Comparison of ENCODE assay signal across 24 cellular contexts in genomic region chr10:111126073-111126472, GRCh38. TPM values are rescaled to one million over a fixed set of nuclear protein-coding genes. Genes with fewer than 3 reads are reported as not detected.
A peak's percentile ranks its signal among the peaks of the same experiment; 100 is the strongest.
DNase-seq lines count a peak whose midpoint lies in the region; ATAC-seq, FAIRE-seq and TF ChIP-seq lines count a peak whose summit lies in the region.
"Had no signal": no experiment of that assay in that cellular context is flagged by ENCODE, and none has a peak within 500 bp of the region (broad histone marks: within the 10 kb centered on the region; RNA-seq: fewer than 3 reads in every experiment).

No MANE protein-coding gene starts in this region.

- peaks cover 15% of the 10 kb centered on the region for H3K27me3 Mint-ChIP-seq in astrocyte (ENCODE audit: low read depth, unreplicated experiment)

- peaks cover 9% of the 10 kb centered on the region for H3K4me1 Mint-ChIP-seq in astrocyte (ENCODE audit: low read depth, unreplicated experiment)
- H3K4me1 Mint-ChIP-seq: activated CD4-positive, alpha-beta memory T cell treated with anti-CD3 and anti-CD28 coated beads, Interleukin-2, amount 10 ng/mL, durations not matched to agents 7 days and 5 days; stimulated activated memory B cell treated with anti-CD40 and anti-IgM and Interleukin-4, amounts not matched to agents 10 μg/mL and 1 μg/mL and 100 μg/mL, for 72 hours had no signal

- H3K4me2 ChIP-seq in astrocyte (ENCODE audit: low read length) = no peak overlapping the region
- H3K4me2 ChIP-seq: GM23338 had no signal

- no peaks in the 10 kb centered on the region for H3K4me1 ChIP-seq in astrocyte (ENCODE audit: insufficient read depth, low read length)
- H3K4me1 ChIP-seq: adrenal gland, foreskin keratinocyte had no signal

- intact Hi-C loops in left colon (cut with DNase I, micrococcal nuclease) = no loop called here

- H3K27ac ChIP-seq in astrocyte (ENCODE audit: low read depth, low read length) = no peak overlapping the region
- H3K27ac ChIP-seq: adrenal gland, foreskin keratinocyte had no signal

- peak; percentile 3 for DNase-seq in EH (ENCODE audit: low read depth)
- DNase-seq in HS-5 (ENCODE audit: low read depth) = peak; percentile 18
- no peak for DNase-seq in astrocyte (ENCODE audit: low read depth)
- peak; percentile 27 for DNase-seq in kidney glomerular epithelial cell (lab: John Stamatoyannopoulos, UW)
- DNase-seq in left colon = no peak
- no peak for DNase-seq in NCI-H187 (lab: John Stamatoyannopoulos, UW)
- no peak for DNase-seq in activated effector memory CD4-positive, alpha-beta T cell treated with anti-CD3 and anti-CD28 coated beads, Interleukin-2, amount 50 U/mL, for 16 hours
- DNase-seq: activated CD4-positive, alpha-beta memory T cell treated with anti-CD3 and anti-CD28 coated beads, Interleukin-2, amount 10 ng/mL, durations not matched to agents 7 days and 5 days; activated CD4-positive, CD25-positive, alpha-beta regulatory T cell; activated naive CD4-positive, alpha-beta T cell; adrenal gland; caudate nucleus; NCI-H187 treated with DMSO at 0.1 percent for 48 hours; NCI-H2227 treated with DMSO at 0.1 percent for 48 hours; NCI-H82; posterior cingulate gyrus; Right ventricle myocardium superior; SW 1271 had no signal

- no peaks in the 10 kb centered on the region for H3K36me3 ChIP-seq in astrocyte (ENCODE audit: insufficient read depth, low read length)
- H3K36me3 ChIP-seq: adrenal gland had no signal

- H3K27me3 ChIP-seq in astrocyte (ENCODE audit: insufficient read depth, low read length) = no peaks in the 10 kb centered on the region
- H3K27me3 ChIP-seq: adrenal gland, foreskin keratinocyte had no signal

- H3K27ac Mint-ChIP-seq in astrocyte (ENCODE audit: unreplicated experiment) = peak overlapping the region; percentile 28
- H3K27ac Mint-ChIP-seq: activated CD4-positive, alpha-beta memory T cell treated with anti-CD3 and anti-CD28 coated beads, Interleukin-2, amount 10 ng/mL, durations not matched to agents 7 days and 5 days; GM23338; stimulated activated memory B cell treated with anti-CD40 and anti-IgM and Interleukin-4, amounts not matched to agents 10 μg/mL and 1 μg/mL and 100 μg/mL, for 72 hours had no signal

- H3K9me3 Mint-ChIP-seq in astrocyte (ENCODE audit: unreplicated experiment) = peaks cover 4% of the 10 kb centered on the region
- H3K9me3 Mint-ChIP-seq: activated CD4-positive, alpha-beta memory T cell treated with anti-CD3 and anti-CD28 coated beads, Interleukin-2, amount 10 ng/mL, durations not matched to agents 7 days and 5 days; GM23338; stimulated activated memory B cell treated with anti-CD40 and anti-IgM and Interleukin-4, amounts not matched to agents 10 μg/mL and 1 μg/mL and 100 μg/mL, for 72 hours had no signal

- H3K79me2 ChIP-seq in astrocyte (ENCODE audit: insufficient read depth, low read length) = no peaks in the 10 kb centered on the region

- peak; percentile 32 for FAIRE-seq in astrocyte (lab: Jason Lieb, UNC)
- FAIRE-seq: GM19239 had no signal

- TF ChIP-seq CTCF in astrocyte (IDR thresholded peaks at IDR 0.05; ENCODE audit: insufficient read depth, low read depth, low read length) = no peak

- no peak overlapping the region for H3K4me3 ChIP-seq in astrocyte (ENCODE audit: insufficient read depth, low read depth, low read length)
- H3K4me3 ChIP-seq: adrenal gland, GM23338 had no signal

- no peak for ATAC-seq in left colon
- ATAC-seq in HG03460 (IDR thresholded peaks at IDR 0.05; ENCODE audit: unreplicated experiment) = no peak
- ATAC-seq: foreskin keratinocyte; GM23338; stimulated activated memory B cell treated with anti-CD40 and anti-IgM and Interleukin-4, amounts not matched to agents 10 μg/mL and 1 μg/mL and 100 μg/mL, for 72 hours had no signal

- no peak overlapping the region for H3K9ac ChIP-seq in astrocyte (ENCODE audit: low read length)

- H3K36me3 Mint-ChIP-seq in astrocyte (ENCODE audit: low read depth, unreplicated experiment) = no peaks in the 10 kb centered on the region
- H3K36me3 Mint-ChIP-seq: stimulated activated memory B cell treated with anti-CD40 and anti-IgM and Interleukin-4, amounts not matched to agents 10 μg/mL and 1 μg/mL and 100 μg/mL, for 72 hours had no signal

- H3K4me3 Mint-ChIP-seq in astrocyte (ENCODE audit: unreplicated experiment) = no peak overlapping the region
- H3K4me3 Mint-ChIP-seq: activated CD4-positive, alpha-beta memory T cell treated with anti-CD3 and anti-CD28 coated beads, Interleukin-2, amount 10 ng/mL, durations not matched to agents 7 days and 5 days; GM23338; stimulated activated memory B cell treated with anti-CD40 and anti-IgM and Interleukin-4, amounts not matched to agents 10 μg/mL and 1 μg/mL and 100 μg/mL, for 72 hours had no signal

- H3K9me3 ChIP-seq in astrocyte (ENCODE audit: insufficient read depth, low read depth, low read length) = no peaks in the 10 kb centered on the region
- H3K9me3 ChIP-seq: adrenal gland had no signal

- H2AFZ ChIP-seq in astrocyte (ENCODE audit: low read depth, low read length) = no peak overlapping the region
- H2AFZ ChIP-seq: GM23338 had no signal

- no peaks in the 10 kb centered on the region for H4K20me1 ChIP-seq in astrocyte (ENCODE audit: insufficient read depth, low read length)

RNA-seq across cellular contexts. Expression of gene ADRA2A, which starts 49.2 kb away (rescaled TPM):
- total RNA-seq in astrocyte (1.2 and 1.5 TPM in 2 replicates), left colon (10 to 100 TPM; 11.2 to 24.3 TPM)
- total RNA-seq: activated CD4-positive, alpha-beta memory T cell treated with anti-CD3 and anti-CD28 coated beads, Interleukin-2, amount 10 ng/mL, durations not matched to agents 7 days and 5 days; dermis microvascular lymphatic vessel endothelial cell; foreskin keratinocyte had no signal

Comparison
In these comparisons a context has a peak if more than half of its experiments do, and no peak if none do; other contexts are left out.
1. DNase-seq: peak in EH (single experiment), HS-5 (single experiment) and kidney glomerular epithelial cell (single experiment); none in astrocyte (single experiment), left colon (0 of 2), NCI-H187 (0 of 2) and activated effector memory CD4-positive, alpha-beta T cell treated with anti-CD3 and anti-CD28 coated beads, Interleukin-2, amount 50 U/mL, for 16 hours (single experiment).